16 cellular contexts compared by ENCODE assay signal in genomic region chr19:12984143-12984627, GRCh38. TPM values are rescaled to one million over a fixed set of nuclear protein-coding genes. Genes with fewer than 3 reads are reported as not detected.
DNase-seq lines count a peak whose midpoint lies in the region; ATAC-seq, FAIRE-seq and TF ChIP-seq lines count a peak whose summit lies in the region.
"Had no signal": no experiment of that assay in that cellular context is flagged by ENCODE, and none has a peak within 500 bp of the region (broad histone marks: within the 10 kb centered on the region; RNA-seq: fewer than 3 reads in every experiment).

No MANE protein-coding gene starts in this region.

- FAIRE-seq in kidney (lab: Jason Lieb, UNC) = no peak
- FAIRE-seq: TTC549 had no signal

- peaks cover under 1% of the 10 kb centered on the region; the same call in 1 of the 2 replicates for H3K9me3 ChIP-seq in BLaER1
- H3K9me3 ChIP-seq in prostate gland = no peaks in the 10 kb centered on the region
- H3K9me3 ChIP-seq in kidney (ENCODE audit: control insufficient read depth in 1 of 2, low read length in 2 of 2) = no peaks in the 10 kb centered on the region
- H3K9me3 ChIP-seq: body of pancreas, Peyer's patch had no signal

- DNase-seq in NCI-H69 (lab: John Stamatoyannopoulos, UW) (peak; percentile 51), prostate gland (ENCODE audit: low spot score) (no peak), kidney (no peak)
- peak in 1 of 3 experiments; percentile 22 for DNase-seq in effector memory CD8-positive, alpha-beta T cell
- no peak for DNase-seq in stimulated activated CD4-positive, alpha-beta T cell treated with anti-CD3 and anti-CD28 coated beads, Interleukin-12 subunit alpha, Interleukin-12 subunit beta, amount 100 ng/mL, for 4 hours

- peak; percentile 2 for ATAC-seq in effector memory CD8-positive, alpha-beta T cell (replicated peaks)
- ATAC-seq in GM18511 (IDR thresholded peaks at IDR 0.05; ENCODE audit: unreplicated experiment) (no peak), HG02678 (IDR thresholded peaks at IDR 0.05; ENCODE audit: unreplicated experiment) (no peak)

- no peaks in the 10 kb centered on the region for H3K36me3 Mint-ChIP-seq in effector memory CD8-positive, alpha-beta T cell (ENCODE audit: insufficient read depth)
- H3K36me3 Mint-ChIP-seq: activated naive CD4-positive, alpha-beta T cell treated with anti-CD3 and anti-CD28 coated beads, Interleukin-2, amount 50 U/mL, for 24 hours; naive thymus-derived CD8-positive, alpha-beta T cell had no signal

- H3K9ac ChIP-seq in BLaER1 (peak overlapping the region; percentile 59; the same call in 1 of the 2 replicates), kidney (ENCODE audit: low read length in 2 of 2) (no peak overlapping the region)

- TF ChIP-seq POLR2A in prostate gland (IDR thresholded peaks at IDR 0.05) = no peak

- peak overlapping the region; percentile 41 for H3K4me3 ChIP-seq in BLaER1
- no peak overlapping the region for H3K4me3 ChIP-seq in prostate gland
- no peak overlapping the region for H3K4me3 ChIP-seq in kidney (ENCODE audit: low read length in 2 of 2)
- H3K4me3 ChIP-seq: body of pancreas had no signal

- intact Hi-C loops in prostate gland (cut with DNase I) (no loop called here), kidney (cut with DNase I) (no loop called here)

- no peak overlapping the region for H3K4me3 Mint-ChIP-seq in effector memory CD8-positive, alpha-beta T cell
- H3K4me3 Mint-ChIP-seq: activated naive CD4-positive, alpha-beta T cell treated with anti-CD3 and anti-CD28 coated beads, Interleukin-2, amount 50 U/mL, for 24 hours; stimulated activated naive CD8-positive, alpha-beta T cell treated with anti-CD3 and anti-CD28 coated beads, Interleukin-15, amount 100 ng/mL, for 72 hours had no signal

- H4K20me1 ChIP-seq in BLaER1 = no peaks in the 10 kb centered on the region

- H3K27ac Mint-ChIP-seq in effector memory CD8-positive, alpha-beta T cell = no peak overlapping the region
- H3K27ac Mint-ChIP-seq: activated naive CD4-positive, alpha-beta T cell treated with anti-CD3 and anti-CD28 coated beads, Interleukin-2, amount 50 U/mL, for 24 hours; progenitor cell of endocrine pancreas; stimulated activated naive CD8-positive, alpha-beta T cell treated with anti-CD3 and anti-CD28 coated beads, Interleukin-15, amount 100 ng/mL, for 72 hours had no signal

- H3K4me2 ChIP-seq in BLaER1 = peak overlapping the region; percentile 90

- H3K4me1 ChIP-seq in BLaER1 (peaks cover 70% of the 10 kb centered on the region), prostate gland (replicated peaks) (no peaks in the 10 kb centered on the region), kidney (ENCODE audit: control insufficient read depth in 1 of 2, insufficient read depth in 1 of 2, low read depth in 1 of 2, low read length in 2 of 2) (peaks cover 4 to 11% of the 10 kb centered on the region in 2 donors)

- TF ChIP-seq CTCF in prostate gland (IDR thresholded peaks at IDR 0.05) (no peak), kidney (IDR thresholded peaks at IDR 0.05; ENCODE audit: borderline replicate concordance, extremely low read depth, insufficient read depth) (no peak)

- H3K4me1 Mint-ChIP-seq in effector memory CD8-positive, alpha-beta T cell (ENCODE audit: low read depth in 2 of 2) = peaks cover 9% of the 10 kb centered on the region in 2 donors
- H3K4me1 Mint-ChIP-seq: activated naive CD4-positive, alpha-beta T cell treated with anti-CD3 and anti-CD28 coated beads, Interleukin-2, amount 50 U/mL, for 24 hours; stimulated activated naive CD8-positive, alpha-beta T cell treated with anti-CD3 and anti-CD28 coated beads, Interleukin-15, amount 100 ng/mL, for 72 hours had no signal

- H3K9me3 Mint-ChIP-seq in effector memory CD8-positive, alpha-beta T cell = no peaks in the 10 kb centered on the region
- H3K9me3 Mint-ChIP-seq: activated naive CD4-positive, alpha-beta T cell treated with anti-CD3 and anti-CD28 coated beads, Interleukin-2, amount 50 U/mL, for 24 hours; naive thymus-derived CD8-positive, alpha-beta T cell; stimulated activated naive CD8-positive, alpha-beta T cell treated with anti-CD3 and anti-CD28 coated beads, Interleukin-15, amount 100 ng/mL, for 72 hours had no signal

- peaks cover 0 to 9% of the 10 kb centered on the region in 2 donors for H3K27me3 Mint-ChIP-seq in effector memory CD8-positive, alpha-beta T cell
- H3K27me3 Mint-ChIP-seq: activated naive CD4-positive, alpha-beta T cell treated with anti-CD3 and anti-CD28 coated beads, Interleukin-2, amount 50 U/mL, for 24 hours; stimulated activated naive CD8-positive, alpha-beta T cell treated with anti-CD3 and anti-CD28 coated beads, Interleukin-15, amount 100 ng/mL, for 72 hours had no signal

- H3K36me3 ChIP-seq in BLaER1 (no peaks in the 10 kb centered on the region), prostate gland (no peaks in the 10 kb centered on the region), kidney (ENCODE audit: control insufficient read depth in 1 of 2, insufficient read depth in 2 of 2, low read length in 2 of 2) (no peaks in the 10 kb centered on the region)
- H3K36me3 ChIP-seq: Peyer's patch had no signal

- H3K27ac ChIP-seq in BLaER1 (peak overlapping the region; percentile 63; the same call in 1 of the 2 replicates), prostate gland (peak overlapping the region; percentile 48 to 70), kidney (ENCODE audit: low read depth in 2 of 2, low read length in 2 of 2) (no peak overlapping the region)

- WGBS in prostate gland = 80% methylated on average over 3 of the region's 3 CpGs

- no peaks in the 10 kb centered on the region for H3K27me3 ChIP-seq in BLaER1
- H3K27me3 ChIP-seq in prostate gland (replicated peaks; ENCODE audit: insufficient read depth) = no peaks in the 10 kb centered on the region
- H3K27me3 ChIP-seq: body of pancreas, Peyer's patch had no signal

RNA-seq across cellular contexts. Expression of gene NFIX, which starts 11.1 kb away (rescaled TPM):
- total RNA-seq in prostate gland (100 to 1,000 TPM; 185 to 286 TPM), kidney (65.0 TPM)
- 4.3 TPM for polyA plus RNA-seq in kidney (ENCODE audit: insufficient read depth, low read depth, low replicate concordance)

RNA-seq across cellular contexts. Expression of gene DAND5, which starts 14.8 kb away (rescaled TPM):
- total RNA-seq in prostate gland (1 to 10 TPM in 1 of 2 donors, not detected in 1; 1.8 TPM), kidney (not detected)
- not detected for polyA plus RNA-seq in kidney (ENCODE audit: insufficient read depth, low read depth, low replicate concordance)
- total RNA-seq: body of pancreas; naive thymus-derived CD8-positive, alpha-beta T cell; progenitor cell of endocrine pancreas had no signal
- polyA plus RNA-seq: esophagus; naive thymus-derived CD8-positive, alpha-beta T cell had no signal

RNA-seq across cellular contexts. Expression of gene GADD45GIP1, which starts 27.2 kb away (rescaled TPM):
- total RNA-seq in prostate gland (10 to 100 TPM; 29.9 to 58.7 TPM), kidney (18.4 TPM)
- polyA plus RNA-seq in kidney (ENCODE audit: insufficient read depth, low read depth, low replicate concordance) = 71.3 TPM

RNA-seq across cellular contexts. Expression of gene RAD23A, which starts 38.5 kb away (rescaled TPM):
- total RNA-seq in prostate gland = 100 to 1,000 TPM; 113 to 145 TPM
- 79.2 TPM for total RNA-seq in kidney
- polyA plus RNA-seq in kidney (ENCODE audit: insufficient read depth, low read depth, low replicate concordance) = 105 TPM

RNA-seq across cellular contexts. Expression of gene CALR, which starts 45.8 kb away (rescaled TPM):
- total RNA-seq in prostate gland (100 to 1,000 TPM; 532 to 980 TPM), kidney (1,087 TPM)
- polyA plus RNA-seq in kidney (ENCODE audit: insufficient read depth, low read depth, low replicate concordance) = 1,037 TPM

Comparison
In these comparisons a context has a peak if more than half of its experiments do, and no peak if none do; other contexts are left out.
1. H3K27ac ChIP-seq: peak in BLaER1 (single experiment) and prostate gland (2 of 2); none in kidney (0 of 2).